Comparison of ENCODE assay signal across 8 cellular contexts in genomic region chr11:59753650-59754493, GRCh38. TPM values are rescaled to one million over a fixed set of nuclear protein-coding genes. Genes with fewer than 3 reads are reported as not detected.
DNase-seq lines count a peak whose midpoint lies in the region; ATAC-seq, FAIRE-seq and TF ChIP-seq lines count a peak whose summit lies in the region.

No MANE protein-coding gene starts in this region.

- no peak for FAIRE-seq in bronchial epithelial cell (lab: Jason Lieb, UNC)

- H3K36me3 ChIP-seq in bronchial epithelial cell (ENCODE audit: control insufficient read depth, insufficient read depth, low read length), result peaks cover 3% of the 10 kb centered on the region

- ATAC-seq in GM18502 (IDR thresholded peaks at IDR 0.05; ENCODE audit: poor library complexity, unreplicated experiment), result peak; percentile 72
- peak; percentile 68 for ATAC-seq in HG02981 (IDR thresholded peaks at IDR 0.05; ENCODE audit: unreplicated experiment)

- no peaks in the 10 kb centered on the region for H3K27me3 ChIP-seq in bronchial epithelial cell (ENCODE audit: control insufficient read depth, insufficient read depth, low read length)

- H3K4me3 ChIP-seq in WI38 (ENCODE audit: low read depth, low read length) (peak overlapping the region; percentile 83), bronchial epithelial cell (ENCODE audit: low read depth, low read length) (peak overlapping the region; percentile 80)

- peak; percentile 70 for TF ChIP-seq CTCF in WI38 (IDR thresholded peaks at IDR 0.05; ENCODE audit: low read depth, low read length)
- TF ChIP-seq CTCF in bronchial epithelial cell (IDR thresholded peaks at IDR 0.05; ENCODE audit: insufficient read depth, low read length, severe bottlenecking), result peak; percentile 89

- peak; percentile 93 for DNase-seq in 8988T
- DNase-seq in NCI-H2107 (lab: John Stamatoyannopoulos, UW), result peak; percentile 17
- peak; percentile 53 for DNase-seq in bronchial epithelial cell (ENCODE audit: low read depth)
- peak; percentile 65 for DNase-seq in iris pigment epithelial cell (ENCODE audit: low read depth)
- peak; percentile 81 for DNase-seq in stimulated activated CD4-positive, alpha-beta T cell treated with anti-CD3 and anti-CD28 coated beads, Interleukin-12 subunit alpha, Interleukin-12 subunit beta, amount 100 ng/mL, for 4 hours

RNA-seq across cellular contexts. Expression of gene STX3, which starts 1.3 kb away (rescaled TPM):
- total RNA-seq in bronchial epithelial cell, result 53.3 and 53.4 TPM in 2 replicates

RNA-seq across cellular contexts. Expression of gene OR10V1, which starts 40.2 kb away (rescaled TPM):
- not detected in 2 replicates for total RNA-seq in bronchial epithelial cell

RNA-seq across cellular contexts. Expression of gene MRPL16, which starts 56.7 kb away (rescaled TPM):
- 17.4 and 23.3 TPM in 2 replicates for total RNA-seq in bronchial epithelial cell

Comparison
In these comparisons a context has a peak if more than half of its experiments do, and no peak if none do; other contexts are left out.
1. Peak in every context shown above with its lines: DNase-seq, ATAC-seq and H3K4me3 ChIP-seq.
2. DNase-seq: peak in every context shown above with its lines; median percentile 93 in 8988T; 81 in stimulated activated CD4-positive, alpha-beta T cell treated with anti-CD3 and anti-CD28 coated beads, Interleukin-12 subunit alpha, Interleukin-12 subunit beta, amount 100 ng/mL, for 4 hours; 65 in iris pigment epithelial cell; 53 in bronchial epithelial cell; 17 in NCI-H2107.